Comparison of ENCODE assay signal across 8 cellular contexts in genomic region chr1:35505911-35506798, GRCh38. TPM values are rescaled to one million over a fixed set of nuclear protein-coding genes. Genes with fewer than 3 reads are reported as not detected.
DNase-seq lines count a peak whose midpoint lies in the region; ATAC-seq and TF ChIP-seq lines count a peak whose summit lies in the region.

No MANE protein-coding gene starts in this region.

- POLR2A ChIA-PET in AG04449 (lab: Yijun Ruan, JAX): no interaction called here

- no peak overlapping the region for H3K4me3 ChIP-seq in AG04449 (ENCODE audit: low read depth, low read length)
- H3K4me3 ChIP-seq in Jurkat, Clone E6-1 (ENCODE audit: low read length): peak overlapping the region; percentile 7
- H3K4me3 ChIP-seq in epithelial cell of proximal tubule (ENCODE audit: low read depth, low read length): no peak overlapping the region

- ATAC-seq in GM18498 (IDR thresholded peaks at IDR 0.05; ENCODE audit: unreplicated experiment): peak; percentile 54
- ATAC-seq in HG03039 (IDR thresholded peaks at IDR 0.05; ENCODE audit: unreplicated experiment): no peak

- peaks cover 8% of the 10 kb centered on the region for H3K9me3 Mint-ChIP-seq in activated CD4-positive, alpha-beta T cell treated with anti-CD3 and anti-CD28 coated beads, Interleukin-2, amount 10 ng/mL, durations not matched to agents 24 days and 14 days

- DNase-seq in AG04449 (ENCODE audit: low read depth, low spot score) (peak; percentile 69), epithelial cell of proximal tubule (ENCODE audit: low read depth) (peak; percentile 99), NOMO-1 (lab: John Stamatoyannopoulos, UW; ENCODE audit: unreplicated experiment in 2 of 2) (no peak)
- DNase-seq in Jurkat, Clone E6-1 (ENCODE audit: low read depth, low spot score): peak; percentile 89
- DNase-seq in activated CD4-positive, alpha-beta T cell treated with anti-CD3 and anti-CD28 coated beads, Interleukin-2, amount 10 ng/mL, durations not matched to agents 24 days and 14 days: peak; percentile 91
- DNase-seq in stimulated activated CD4-positive, alpha-beta T cell treated with anti-CD3 and anti-CD28 coated beads, Interleukin-1b, Interleukin-23, amount 100 ng/mL, for 48 hours: peak; percentile 36

- H3K27me3 Mint-ChIP-seq in activated CD4-positive, alpha-beta T cell treated with anti-CD3 and anti-CD28 coated beads, Interleukin-2, amount 10 ng/mL, durations not matched to agents 24 days and 14 days: no peaks in the 10 kb centered on the region

- intact Hi-C loops in activated CD4-positive, alpha-beta T cell treated with anti-CD3 and anti-CD28 coated beads, Interleukin-2, amount 10 ng/mL, durations not matched to agents 24 days and 14 days (cut with micrococcal nuclease): loop anchor here (1.0 to 5.0 kb wide), 3 partner anchors 33 to 54 kb away; partner anchors contain the start of genes KIAA0319L and NCDN

- H3K36me3 Mint-ChIP-seq in activated CD4-positive, alpha-beta T cell treated with anti-CD3 and anti-CD28 coated beads, Interleukin-2, amount 10 ng/mL, durations not matched to agents 24 days and 14 days (ENCODE audit: low read depth): peaks cover 33% of the 10 kb centered on the region

- CTCF ChIA-PET in AG04449 (lab: Yijun Ruan, JAX): interaction anchor here (0.9 to 1.5 kb wide), 2 partner anchors 18 to 55 kb away, joined by 3 to 4 read pairs; no protein-coding TSS in a partner anchor

- peak overlapping the region; percentile 91 for H3K27ac Mint-ChIP-seq in activated CD4-positive, alpha-beta T cell treated with anti-CD3 and anti-CD28 coated beads, Interleukin-2, amount 10 ng/mL, durations not matched to agents 24 days and 14 days

- peaks cover 61% of the 10 kb centered on the region for H3K4me1 Mint-ChIP-seq in activated CD4-positive, alpha-beta T cell treated with anti-CD3 and anti-CD28 coated beads, Interleukin-2, amount 10 ng/mL, durations not matched to agents 24 days and 14 days

- no peak for TF ChIP-seq CTCF in AG04449 (IDR thresholded peaks at IDR 0.05; ENCODE audit: insufficient read depth, low read length, missing control alignments)
- TF ChIP-seq CTCF in epithelial cell of proximal tubule (conservative IDR thresholded peaks at IDR 0.05; ENCODE audit: low read depth, low read length): no peak

- H3K4me3 Mint-ChIP-seq in activated CD4-positive, alpha-beta T cell treated with anti-CD3 and anti-CD28 coated beads, Interleukin-2, amount 10 ng/mL, durations not matched to agents 24 days and 14 days: peak overlapping the region; percentile 79

RNA-seq across cellular contexts. Expression of gene KIAA0319L, which starts 51.0 kb away (rescaled TPM):
- 24.2 TPM for polyA plus RNA-seq in Jurkat, Clone E6-1 (2012; ENCODE audit: insufficient read depth, insufficient read length)
- total RNA-seq in activated CD4-positive, alpha-beta T cell treated with anti-CD3 and anti-CD28 coated beads, Interleukin-2, amount 10 ng/mL, durations not matched to agents 24 days and 14 days: 35.2 and 35.3 TPM in 2 replicates
- total RNA-seq in epithelial cell of proximal tubule: 26.2 and 45.7 TPM in 2 replicates

RNA-seq across cellular contexts. Expression of gene NCDN, which starts 51.4 kb away (rescaled TPM):
- polyA plus RNA-seq in Jurkat, Clone E6-1 (2012; ENCODE audit: insufficient read depth, insufficient read length): 14.7 TPM
- total RNA-seq in activated CD4-positive, alpha-beta T cell treated with anti-CD3 and anti-CD28 coated beads, Interleukin-2, amount 10 ng/mL, durations not matched to agents 24 days and 14 days: 33.5 and 34.0 TPM in 2 replicates
- total RNA-seq in epithelial cell of proximal tubule: 12.5 and 15.2 TPM in 2 replicates

Comparison
In these comparisons a context has a peak if more than half of its experiments do, and no peak if none do; other contexts are left out.
1. DNase-seq: peak in AG04449 (single experiment), Jurkat, Clone E6-1 (single experiment), activated CD4-positive, alpha-beta T cell treated with anti-CD3 and anti-CD28 coated beads, Interleukin-2, amount 10 ng/mL, durations not matched to agents 24 days and 14 days (single experiment), epithelial cell of proximal tubule (single experiment) and stimulated activated CD4-positive, alpha-beta T cell treated with anti-CD3 and anti-CD28 coated beads, Interleukin-1b, Interleukin-23, amount 100 ng/mL, for 48 hours (single experiment); none in NOMO-1 (0 of 2).